16 cellular contexts compared by ENCODE assay signal in the genomic region with DNA sequence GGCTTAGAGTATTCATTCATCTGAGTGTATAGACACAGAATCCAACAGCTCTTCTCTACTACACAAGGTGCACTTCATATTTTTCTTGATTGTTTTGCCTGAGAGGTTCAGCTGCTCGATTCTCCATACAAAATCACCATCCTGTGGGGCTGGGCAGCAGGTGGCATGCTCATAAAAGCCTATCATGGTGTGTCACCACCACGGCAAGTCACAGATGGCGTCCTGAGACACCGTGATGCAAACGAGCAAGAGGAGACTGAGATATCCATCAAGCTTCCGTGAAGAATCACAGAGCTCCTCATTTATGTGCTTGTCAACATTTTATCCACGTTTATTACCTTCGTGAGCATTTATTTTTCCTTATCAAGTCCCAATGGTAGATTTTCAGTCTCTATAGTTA. TPM values are rescaled to one million over a fixed set of nuclear protein-coding genes. Genes with fewer than 3 reads are reported as not detected.
A peak's percentile ranks its signal among the peaks of the same experiment; 100 is the strongest.
DNase-seq lines count a peak whose midpoint lies in the region; ATAC-seq, FAIRE-seq and TF ChIP-seq lines count a peak whose summit lies in the region.
"Had no signal": no experiment of that assay in that cellular context is flagged by ENCODE, and none has a peak within 500 bp of the region (broad histone marks: within the 10 kb centered on the region; RNA-seq: fewer than 3 reads in every experiment).

No MANE protein-coding gene starts in this region.

- peaks cover 6% of the 10 kb centered on the region for H3F3A ChIP-seq in smooth muscle cell (ENCODE audit: low read depth)

- H3K27me3 ChIP-seq in astrocyte (ENCODE audit: insufficient read depth, low read length) (no peaks in the 10 kb centered on the region), smooth muscle cell (ENCODE audit: low read depth) (no peaks in the 10 kb centered on the region), foreskin keratinocyte (no peaks in the 10 kb centered on the region)

- H3K4me3 Mint-ChIP-seq in T-helper 2 cell treated with Interferon-gamma antibody and Interleukin-4, amounts not matched to agents 5 μg/mL and 100 μg/mL, for 36 hours, result peak overlapping the region; percentile 59
- no peak overlapping the region for H3K4me3 Mint-ChIP-seq in astrocyte (ENCODE audit: unreplicated experiment)

- DNase-seq in T-helper 2 cell treated with Interferon-gamma antibody and Interleukin-4, amounts not matched to agents 5 μg/mL and 100 μg/mL, for 36 hours (ENCODE audit: low spot score), result no peak
- DNase-seq in T-helper 2 cell, result no peak
- DNase-seq in Jurkat, Clone E6-1 (ENCODE audit: low read depth, low spot score), result peak; percentile 5
- DNase-seq in astrocyte (ENCODE audit: low read depth), result no peak
- DNase-seq in smooth muscle cell (lab: John Stamatoyannopoulos, UW; ENCODE audit: unreplicated experiment), result no peak
- no peak for DNase-seq in foreskin keratinocyte
- DNase-seq in GM13976 (ENCODE audit: low spot score), result no peak
- DNase-seq: activated CD4-positive, alpha-beta T cell treated with anti-CD3 and anti-CD28 coated beads, Interleukin-2, amount 50 U/mL, for 1 hour; aorta; effector CD4-positive, alpha-beta T cell; KG1; NCI-H1048; psoas muscle; stimulated activated CD8-positive, alpha-beta memory T cell treated with anti-CD3 and anti-CD28 coated beads, Interleukin-4, amount 100 ng/mL, for 48 hours; substantia nigra had no signal

- H3K27ac ChIP-seq in astrocyte (ENCODE audit: low read depth, low read length) (no peak overlapping the region), smooth muscle cell (ENCODE audit: low read depth) (peak overlapping the region; percentile 84), foreskin keratinocyte (no peak overlapping the region)

- FAIRE-seq in astrocyte (lab: Jason Lieb, UNC), result no peak

- H3K36me3 Mint-ChIP-seq in T-helper 2 cell treated with Interferon-gamma antibody and Interleukin-4, amounts not matched to agents 5 μg/mL and 100 μg/mL, for 36 hours (ENCODE audit: low read depth), result peaks cover 4% of the 10 kb centered on the region
- H3K36me3 Mint-ChIP-seq in astrocyte (ENCODE audit: low read depth, unreplicated experiment), result no peaks in the 10 kb centered on the region

- H3K4me2 ChIP-seq in astrocyte (ENCODE audit: low read length) (peak overlapping the region; percentile 67), smooth muscle cell (peak overlapping the region; percentile 70)

- no peak overlapping the region for H3K4me3 ChIP-seq in Jurkat, Clone E6-1 (ENCODE audit: low read length)
- H3K4me3 ChIP-seq in astrocyte (ENCODE audit: insufficient read depth, low read depth, low read length), result no peak overlapping the region
- H3K4me3 ChIP-seq in smooth muscle cell, result no peak overlapping the region
- H3K4me3 ChIP-seq: psoas muscle had no signal

- no peaks in the 10 kb centered on the region for H3K36me3 ChIP-seq in astrocyte (ENCODE audit: insufficient read depth, low read length)
- H3K36me3 ChIP-seq in smooth muscle cell (ENCODE audit: low read depth), result no peaks in the 10 kb centered on the region

- H3K9ac ChIP-seq in astrocyte (ENCODE audit: low read length) (no peak overlapping the region), smooth muscle cell (ENCODE audit: low read depth) (no peak overlapping the region)

- no peaks in the 10 kb centered on the region for H3K9me3 ChIP-seq in astrocyte (ENCODE audit: insufficient read depth, low read depth, low read length)
- no peaks in the 10 kb centered on the region for H3K9me3 ChIP-seq in smooth muscle cell (replicated peaks; ENCODE audit: low read depth)
- H3K9me3 ChIP-seq: psoas muscle had no signal

- H3K9me3 Mint-ChIP-seq in T-helper 2 cell treated with Interferon-gamma antibody and Interleukin-4, amounts not matched to agents 5 μg/mL and 100 μg/mL, for 36 hours, result peaks cover 4% of the 10 kb centered on the region
- peaks cover 2% of the 10 kb centered on the region for H3K9me3 Mint-ChIP-seq in astrocyte (ENCODE audit: unreplicated experiment)

- H3K4me1 ChIP-seq in astrocyte (ENCODE audit: insufficient read depth, low read length), result peaks cover 20% of the 10 kb centered on the region
- no peaks in the 10 kb centered on the region for H3K4me1 ChIP-seq in smooth muscle cell (ENCODE audit: low read depth)
- peaks cover 15% of the 10 kb centered on the region for H3K4me1 ChIP-seq in foreskin keratinocyte

- H2AFZ ChIP-seq in astrocyte (ENCODE audit: low read depth, low read length) (no peak overlapping the region), smooth muscle cell (ENCODE audit: low read depth) (no peak overlapping the region)

- TF ChIP-seq CTCF in astrocyte (IDR thresholded peaks at IDR 0.05; ENCODE audit: insufficient read depth, low read depth, low read length) (no peak), smooth muscle cell (IDR thresholded peaks at IDR 0.05; ENCODE audit: borderline replicate concordance, insufficient read depth, poor library complexity, severe bottlenecking) (no peak), foreskin keratinocyte (conservative IDR thresholded peaks at IDR 0.05) (no peak), GM13976 (IDR thresholded peaks at IDR 0.05; ENCODE audit: borderline replicate concordance, control extremely low read depth, extremely low read depth, insufficient read depth, missing control alignments) (no peak)

- ATAC-seq in foreskin keratinocyte, result no peak
- ATAC-seq: left lobe of liver had no signal

- H3K4me1 Mint-ChIP-seq in T-helper 2 cell treated with Interferon-gamma antibody and Interleukin-4, amounts not matched to agents 5 μg/mL and 100 μg/mL, for 36 hours (ENCODE audit: low read depth), result peaks cover 39% of the 10 kb centered on the region
- H3K4me1 Mint-ChIP-seq in astrocyte (ENCODE audit: low read depth, unreplicated experiment), result peaks cover 24% of the 10 kb centered on the region

- H4K20me1 ChIP-seq in astrocyte (ENCODE audit: insufficient read depth, low read length) (no peaks in the 10 kb centered on the region), smooth muscle cell (ENCODE audit: low read depth) (no peaks in the 10 kb centered on the region)

- H3K27me3 Mint-ChIP-seq in T-helper 2 cell treated with Interferon-gamma antibody and Interleukin-4, amounts not matched to agents 5 μg/mL and 100 μg/mL, for 36 hours (ENCODE audit: low read depth), result no peaks in the 10 kb centered on the region
- H3K27me3 Mint-ChIP-seq in astrocyte (ENCODE audit: low read depth, unreplicated experiment), result peaks cover 2% of the 10 kb centered on the region

- H3K27ac Mint-ChIP-seq in T-helper 2 cell treated with Interferon-gamma antibody and Interleukin-4, amounts not matched to agents 5 μg/mL and 100 μg/mL, for 36 hours, result peak overlapping the region; percentile 83
- peak overlapping the region; percentile 58 for H3K27ac Mint-ChIP-seq in astrocyte (ENCODE audit: unreplicated experiment)

- WGBS in smooth muscle cell (ENCODE audit: low lambda C conversion rate), result 66% methylated on average over 8 of the region's 8 CpGs

- in situ Hi-C loops in GM13976 (cut with MboI; ENCODE audit: low sequenced_read_pairs, unreplicated experiment), result no loop called here

- no peaks in the 10 kb centered on the region for H3K79me2 ChIP-seq in astrocyte (ENCODE audit: insufficient read depth, low read length)
- no peaks in the 10 kb centered on the region for H3K79me2 ChIP-seq in smooth muscle cell (ENCODE audit: low read depth)

RNA-seq across cellular contexts. Expression of gene NRP2, which starts 22.4 kb away (rescaled TPM):
- 0.80 TPM for polyA plus RNA-seq in Jurkat, Clone E6-1 (2012; ENCODE audit: insufficient read depth, insufficient read length)
- total RNA-seq in astrocyte (68.5 and 76.7 TPM in 2 replicates), smooth muscle cell (70.4 and 96.1 TPM in 2 replicates), foreskin keratinocyte (32.9 and 33.0 TPM in 2 replicates)
- polyA plus RNA-seq in smooth muscle cell (53.2 and 58.4 TPM in 2 replicates), foreskin keratinocyte (9.5 and 13.2 TPM in 2 replicates)
